In genomic region chr10:91797874-91798735, GRCh38 we compare ENCODE assay signal across 8 cellular contexts. TPM values are rescaled to one million over a fixed set of nuclear protein-coding genes. Genes with fewer than 3 reads are reported as not detected.
DNase-seq lines count a peak whose midpoint lies in the region; ATAC-seq and TF ChIP-seq lines count a peak whose summit lies in the region.

Gene TNKS2, plus strand, starts transcription at chr10:91798426. Its CDS starts 265 bp downstream, at chr10:91798691.

- H3K9me3 ChIP-seq in right atrium auricular region (no peaks in the 10 kb centered on the region), psoas muscle (no peaks in the 10 kb centered on the region)

- WGBS in psoas muscle, 3 donors: 0 to 1% (median 0%) methylated on average over 39 to 77 of the region's 77 CpGs
- WGBS in urinary bladder: under 1% methylated on average over 77 of the region's 77 CpGs

- peaks cover 0 to 37% of the 10 kb centered on the region in 2 donors for H3K4me1 ChIP-seq in right atrium auricular region
- H3K4me1 ChIP-seq in psoas muscle: peaks cover 24% of the 10 kb centered on the region
- no peaks in the 10 kb centered on the region for H3K4me1 ChIP-seq in urinary bladder (ENCODE audit: insufficient read depth)

- H3K4me3 ChIP-seq in right atrium auricular region (peak within 1 kb of the TSS; percentile 91), psoas muscle (peak within 1 kb of the TSS; percentile 93), urinary bladder (ENCODE audit: low read depth, low read length) (peak within 1 kb of the TSS; percentile 90)

- intact Hi-C loops in T-helper 2 cell treated with Interferon-gamma antibody and Interleukin-4, amounts not matched to agents 100 ng/mL and 5 ng/mL, for 36 hours (cut with micrococcal nuclease): loop anchor here (1.0 to 10.0 kb wide), 9 partner anchors 111 to 1697 kb away; partner anchors contain the start of genes BTAF1, CEP55, CPEB3 and FGFBP3
- intact Hi-C loops in psoas muscle (cut with DNase I): loop anchor here in 1 of 2 donors (5.0 kb wide), 2 partner anchors 36 to 124 kb away; partner anchors contain the start of gene BTAF1

- H3K27ac ChIP-seq in right atrium auricular region: peak within 1 kb of the TSS; percentile 95 to 96
- peak within 1 kb of the TSS; percentile 96 for H3K27ac ChIP-seq in psoas muscle
- H3K27ac ChIP-seq in urinary bladder (ENCODE audit: low read depth): peak within 1 kb of the TSS; percentile 98

- H3K36me3 ChIP-seq in right atrium auricular region (no peaks in the 10 kb centered on the region), psoas muscle (ENCODE audit: insufficient read depth in 1 of 2, low read depth in 1 of 2) (peaks cover 0 to 16% of the 10 kb centered on the region in 2 donors), urinary bladder (ENCODE audit: insufficient read depth) (no peaks in the 10 kb centered on the region)

- DNase-seq in NCI-H187 (lab: John Stamatoyannopoulos, UW) (peak; percentile 52 to 79), anterior cingulate cortex (lab: John Stamatoyannopoulos, UW) (peak; percentile 49 to 93 (median 87)), right atrium auricular region (ENCODE audit: low spot score) (peak; percentile 94), psoas muscle (peak; percentile 96 to 97)

- peak; percentile 78 for ATAC-seq in GM18502 (IDR thresholded peaks at IDR 0.05; ENCODE audit: poor library complexity, unreplicated experiment)
- peak; percentile 62 for ATAC-seq in HG02938 (IDR thresholded peaks at IDR 0.05; ENCODE audit: unreplicated experiment)
- peak; percentile 81 to 95 (median 90) for ATAC-seq in psoas muscle

- TF ChIP-seq CTCF in right atrium auricular region (IDR thresholded peaks at IDR 0.05): no peak
- no peak for TF ChIP-seq CTCF in psoas muscle (IDR thresholded peaks at IDR 0.05)

- H3K27me3 ChIP-seq in right atrium auricular region (no peaks in the 10 kb centered on the region), psoas muscle (ENCODE audit: insufficient read depth in 3 of 3, low read length in 2 of 3) (no peaks in the 10 kb centered on the region)

RNA-seq across cellular contexts. Expression of gene TNKS2, which starts in this region (rescaled TPM):
- 30.0 and 30.2 TPM in 2 replicates for total RNA-seq in T-helper 2 cell treated with Interferon-gamma antibody and Interleukin-4, amounts not matched to agents 100 ng/mL and 5 ng/mL, for 36 hours
- 10 to 100 TPM; 19.6 to 21.8 TPM for total RNA-seq in right atrium auricular region
- 10 to 100 TPM; 29.8 to 49.5 (median 35.8) TPM for total RNA-seq in psoas muscle
- 10 to 100 TPM in 2 of 3 donors, 1 to 10 TPM in 1; 6.3 to 20.8 (median 11.8) TPM for polyA plus RNA-seq in psoas muscle
- total RNA-seq in urinary bladder: 85.4 TPM
- 22.2 TPM for polyA plus RNA-seq in urinary bladder

Comparison
In these comparisons a context has a peak if more than half of its experiments do, and no peak if none do; other contexts are left out.
1. Peak in every context shown above with its lines: DNase-seq, ATAC-seq, H3K4me3 ChIP-seq and H3K27ac ChIP-seq.